14 cellular contexts compared by ENCODE assay signal in genomic region chr5:10030219-10030831, GRCh38.
DNase-seq lines count a peak whose midpoint lies in the region; ATAC-seq and TF ChIP-seq lines count a peak whose summit lies in the region.
"Had no signal": no experiment of that assay in that cellular context is flagged by ENCODE, and none has a peak within 500 bp of the region (broad histone marks: within the 10 kb centered on the region; RNA-seq: fewer than 3 reads in every experiment).

No MANE protein-coding gene starts in this region.

- peak; percentile 45; the same call in 1 of the 2 replicates for ATAC-seq in Panc1
- ATAC-seq in GM21737 (IDR thresholded peaks at IDR 0.05; ENCODE audit: unreplicated experiment) = no peak
- ATAC-seq in GM19467 (IDR thresholded peaks at IDR 0.05; ENCODE audit: unreplicated experiment) = no peak
- no peak for ATAC-seq in stimulated activated naive CD8-positive, alpha-beta T cell treated with anti-CD3 and anti-CD28 coated beads, Interleukin-15, Interleukin-2, amounts not matched to agents 100 U/mL and 50 U/mL, for 24 hours
- ATAC-seq: gastrocnemius medialis had no signal

- DNase-seq in Panc1 (ENCODE audit: low read depth, low spot score) (no peak), glutamatergic neuron (no peak), activated T-cell treated with anti-CD3 and anti-CD28 coated beads for 4 hours (no peak)
- DNase-seq in stimulated activated naive CD8-positive, alpha-beta T cell treated with anti-CD3 and anti-CD28 coated beads, Interleukin-15, Interleukin-2, amounts not matched to agents 100 U/mL and 50 U/mL, for 24 hours = no peak
- DNase-seq: activated effector memory CD4-positive, alpha-beta T cell treated with Interleukin-2 at 50 U/mL for 16 hours; CD4-positive, alpha-beta memory T cell; gastrocnemius medialis; NCI-H146; ovary had no signal

- peaks cover 3% of the 10 kb centered on the region for H3K27me3 Mint-ChIP-seq in glutamatergic neuron (ENCODE audit: unreplicated experiment)
- H3K27me3 Mint-ChIP-seq: CD4-positive, alpha-beta memory T cell had no signal

- H3K27ac ChIP-seq in 22Rv1 (no peak overlapping the region), Panc1 (ENCODE audit: low read length) (no peak overlapping the region)
- H3K27ac ChIP-seq: gastrocnemius medialis, ovary had no signal

- no peaks in the 10 kb centered on the region for H3K36me3 ChIP-seq in Panc1 (ENCODE audit: control insufficient read depth, insufficient read depth, low read length)
- H3K36me3 ChIP-seq: gastrocnemius medialis, ovary had no signal

- H3K27me3 ChIP-seq in Panc1 (ENCODE audit: control insufficient read depth, insufficient read depth, low read length) = no peaks in the 10 kb centered on the region
- H3K27me3 ChIP-seq: gastrocnemius medialis, ovary had no signal

- H3K4me3 Mint-ChIP-seq in glutamatergic neuron (ENCODE audit: unreplicated experiment) = no peak overlapping the region
- H3K4me3 Mint-ChIP-seq: CD4-positive, alpha-beta memory T cell; T-helper 2 cell treated with Interferon-gamma antibody and Interleukin-4, amounts not matched to agents 5 μg/mL and 100 μg/mL, for 36 hours had no signal

- no TSS peak for BruUV-seq in Panc1 (replicated peaks; lab: Mats Ljungman, UMichigan)

- no peak overlapping the region for H3K27ac Mint-ChIP-seq in glutamatergic neuron (ENCODE audit: unreplicated experiment)
- H3K27ac Mint-ChIP-seq: CD4-positive, alpha-beta memory T cell; T-helper 2 cell treated with Interferon-gamma antibody and Interleukin-4, amounts not matched to agents 5 μg/mL and 100 μg/mL, for 36 hours had no signal

- POLR2A ChIA-PET in Panc1 (lab: Charles Lee) = no interaction called here

- no peaks in the 10 kb centered on the region for H3K4me1 ChIP-seq in Panc1 (ENCODE audit: control insufficient read depth, insufficient read depth, low read length)
- H3K4me1 ChIP-seq: gastrocnemius medialis had no signal

- H3K4me3 ChIP-seq in GM12875 (ENCODE audit: low read depth, low read length) (no peak overlapping the region), Panc1 (ENCODE audit: low read depth in 2 of 2, low read length in 2 of 2) (no peak overlapping the region)
- H3K4me3 ChIP-seq: gastrocnemius medialis, ovary had no signal

- H3K9me3 Mint-ChIP-seq in glutamatergic neuron (ENCODE audit: unreplicated experiment) = peaks cover 1% of the 10 kb centered on the region

- intact Hi-C loops in Panc1 (cut with micrococcal nuclease; ENCODE audit: unreplicated experiment) = no loop called here

- in situ Hi-C loops in Panc1 (cut with HindIII; ENCODE audit: low pct_unique_long_range_greater_than_20kb, low sequenced_read_pairs) = no loop called here

- CTCF ChIA-PET in Panc1 (lab: Charles Lee) = no interaction called here

- peaks cover 4% of the 10 kb centered on the region for H3K36me3 Mint-ChIP-seq in glutamatergic neuron (ENCODE audit: unreplicated experiment)
- H3K36me3 Mint-ChIP-seq: CD4-positive, alpha-beta memory T cell had no signal

- H3K4me1 Mint-ChIP-seq in glutamatergic neuron (ENCODE audit: low read depth, unreplicated experiment) = peaks cover 3% of the 10 kb centered on the region
- H3K4me1 Mint-ChIP-seq: CD4-positive, alpha-beta memory T cell had no signal

- TF ChIP-seq CTCF in 22Rv1 (IDR thresholded peaks at IDR 0.05) = peak; percentile 47
- TF ChIP-seq CTCF in GM12875 (IDR thresholded peaks at IDR 0.05; ENCODE audit: borderline replicate concordance, insufficient read depth, low read depth, low read length) = peak; percentile 32; the same call in 1 of the 2 replicates
- TF ChIP-seq CTCF in Panc1 (IDR thresholded peaks at IDR 0.05) = no peak
- TF ChIP-seq CTCF in glutamatergic neuron (IDR thresholded peaks at IDR 0.05; ENCODE audit: partially characterized antibody, unreplicated experiment) = peak; percentile 20

- H3K9me3 ChIP-seq in Panc1 (ENCODE audit: control insufficient read depth, insufficient read depth, low read depth, low read length) = no peaks in the 10 kb centered on the region
- H3K9me3 ChIP-seq: gastrocnemius medialis, ovary had no signal
